In genomic region chr21:15062566-15062965, GRCh38 we compare ENCODE assay signal across 8 cellular contexts. TPM values are rescaled to one million over a fixed set of nuclear protein-coding genes. Genes with fewer than 3 reads are reported as not detected.
DNase-seq lines count a peak whose midpoint lies in the region; ATAC-seq and TF ChIP-seq lines count a peak whose summit lies in the region.

No MANE protein-coding gene starts in this region.

- ATAC-seq in T-cell (replicated peaks in 1 of 4) (peak in 1 of 4 experiments; percentile 15), HG03457 (IDR thresholded peaks at IDR 0.05; ENCODE audit: unreplicated experiment) (no peak), HG03039 (IDR thresholded peaks at IDR 0.05; ENCODE audit: unreplicated experiment) (no peak)

- peaks cover 0 to 7% of the 10 kb centered on the region in 2 donors for H3K27me3 Mint-ChIP-seq in T-cell

- H3K4me1 ChIP-seq in fibroblast of lung (ENCODE audit: control insufficient read depth, extremely low read depth, insufficient read depth, low read length) (peaks cover 6% of the 10 kb centered on the region), sigmoid colon (peaks cover 0 to 66% (median 48%) of the 10 kb centered on the region in 4 donors)

- H3K9me3 ChIP-seq in fibroblast of lung (ENCODE audit: control insufficient read depth, insufficient read depth, low read depth, low read length) (no peaks in the 10 kb centered on the region), sigmoid colon (no peaks in the 10 kb centered on the region)

- H3K27ac ChIP-seq in fibroblast of lung (ENCODE audit: insufficient read depth, low read length) (no peak overlapping the region), sigmoid colon (peak overlapping the region in 2 of 4 donors; percentile 97 to 99)

- 7 to 12% methylated on average over 3 of the region's 3 CpGs for WGBS in sigmoid colon, 2 donors

- intact Hi-C loops in sigmoid colon (cut with DNase I), result loop anchor here (5.0 to 10.0 kb wide), 3 partner anchors 88 to 420 kb away; no protein-coding TSS in a partner anchor

- H3K4me2 ChIP-seq in fibroblast of lung (ENCODE audit: extremely low read depth, insufficient read depth, low read length), result peak overlapping the region; percentile 73

- no peak overlapping the region for H3K9ac ChIP-seq in fibroblast of lung (ENCODE audit: insufficient read depth, low read length)

- DNase-seq in DMS53 (lab: John Stamatoyannopoulos, UW) (peak; percentile 7), DMS53 treated with DMSO at 0.1 percent for 48 hours (lab: John Stamatoyannopoulos, UW; ENCODE audit: unreplicated experiment) (no peak), T-cell (no peak), fibroblast of lung (ENCODE audit: low read depth in 2 of 2) (peak; percentile 15 to 48), sigmoid colon (no peak), NCI-H446 (lab: John Stamatoyannopoulos, UW) (no peak)

- H2AFZ ChIP-seq in fibroblast of lung (ENCODE audit: low read length), result no peak overlapping the region

- H4K20me1 ChIP-seq in fibroblast of lung (ENCODE audit: control insufficient read depth, extremely low read depth, insufficient read depth, low read length), result no peaks in the 10 kb centered on the region

- H3K4me1 Mint-ChIP-seq in T-cell, result peaks cover 62 to 72% (median 64%) of the 10 kb centered on the region in 3 donors

- CTCF ChIA-PET in T-cell (lab: Charles Lee), result interaction anchor here in 1 of 2 donors (0.6 to 1.1 kb wide), 2 partner anchors 9 to 734 kb away, joined by 3 read pairs; no protein-coding TSS in a partner anchor

- no peak for TF ChIP-seq EP300 in sigmoid colon (IDR thresholded peaks at IDR 0.05)

- peak overlapping the region; percentile 75 to 79 (median 79) for H3K4me3 Mint-ChIP-seq in T-cell

- TF ChIP-seq POLR2A in sigmoid colon (IDR thresholded peaks at IDR 0.05), result no peak

- no peaks in the 10 kb centered on the region for H3K36me3 Mint-ChIP-seq in T-cell

- H3K9me3 Mint-ChIP-seq in T-cell, result no peaks in the 10 kb centered on the region

- peak overlapping the region; percentile 75 to 87 for H3K27ac Mint-ChIP-seq in T-cell

- POLR2A ChIA-PET in T-cell (lab: Charles Lee), result interaction anchor here in 1 of 2 donors (0.7 kb wide), 1 partner anchor 57 kb away, joined by 3 read pairs; no protein-coding TSS in a partner anchor

- TF ChIP-seq CTCF in fibroblast of lung (conservative IDR thresholded peaks at IDR 0.05 in 1 of 2, IDR thresholded peaks at IDR 0.05 in 1 of 2; ENCODE audit: low read depth in 1 of 2, low read length in 2 of 2) (no peak), sigmoid colon (IDR thresholded peaks at IDR 0.05) (no peak)

- H3K36me3 ChIP-seq in fibroblast of lung (ENCODE audit: control insufficient read depth, insufficient read depth, low read length), result no peaks in the 10 kb centered on the region
- no peaks in the 10 kb centered on the region for H3K36me3 ChIP-seq in sigmoid colon

- peaks cover 68% of the 10 kb centered on the region for H3K79me2 ChIP-seq in fibroblast of lung (ENCODE audit: control insufficient read depth, insufficient read depth, low read length)

- H3K4me3 ChIP-seq in fibroblast of lung (replicated peaks in 1 of 4; ENCODE audit: control extremely low read depth in 1 of 4, insufficient read depth in 1 of 4, low read depth in 3 of 4, low read length in 4 of 4), result peak overlapping the region; percentile 49 to 94 (median 74)
- H3K4me3 ChIP-seq in sigmoid colon, result peak overlapping the region; percentile 74 to 97 (median 96)

- H3K27me3 ChIP-seq in fibroblast of lung (ENCODE audit: control insufficient read depth, insufficient read depth, low read length) (no peaks in the 10 kb centered on the region), sigmoid colon (no peaks in the 10 kb centered on the region)

RNA-seq across cellular contexts. Expression of gene NRIP1, which starts 2.2 kb away (rescaled TPM):
- 10 to 100 TPM; 19.5 to 35.8 (median 26.5) TPM for total RNA-seq in T-cell
- 24.8 and 25.4 TPM in 2 replicates for total RNA-seq in fibroblast of lung
- polyA plus RNA-seq in fibroblast of lung, result 12.9 and 17.8 TPM in 2 replicates
- 9.1 and 13.5 TPM in 2 replicates for polyA plus RNA-seq in fibroblast of lung (2012)
- polyA minus RNA-seq in fibroblast of lung (ENCODE audit: low replicate concordance), result 6.8 and 9.8 TPM in 2 replicates
- total RNA-seq in sigmoid colon, result 10 to 100 TPM; 26.3 to 35.3 (median 28.8) TPM
- 10 to 100 TPM; 10.2 to 15.0 (median 11.6) TPM for polyA plus RNA-seq in sigmoid colon

Comparison
In these comparisons a context has a peak if more than half of its experiments do, and no peak if none do; other contexts are left out.
1. DNase-seq: peak in DMS53 (single experiment) and fibroblast of lung (2 of 2); none in DMS53 treated with DMSO at 0.1 percent for 48 hours (single experiment), T-cell (0 of 34), sigmoid colon (single experiment) and NCI-H446 (0 of 2).